ENCODE assay signal across 39 cellular contexts in genomic region chr6:1790684-1791083, GRCh38.
"Had no signal": no experiment of that assay in that cellular context is flagged by ENCODE, and none has a peak within 500 bp of the region (broad histone marks: within the 10 kb centered on the region; RNA-seq: fewer than 3 reads in every experiment).

No MANE protein-coding gene starts in this region.

- H3K27me3 Mint-ChIP-seq: activated naive CD4-positive, alpha-beta T cell treated with anti-CD3 and anti-CD28 coated beads, Interleukin-2, amount 10 ng/mL, durations not matched to agents 7 days and 5 days; activated naive CD4-positive, alpha-beta T cell treated with anti-CD3 and anti-CD28 coated beads, Interleukin-2, amount 50 U/mL, for 24 hours; activated naive CD8-positive, alpha-beta T cell; activated naive CD8-positive, alpha-beta T cell treated with anti-CD3 and anti-CD28 coated beads for 36 hours; activated naive CD8-positive, alpha-beta T cell treated with anti-CD3 and anti-CD28 coated beads, Interleukin-2, amount 10 ng/mL, durations not matched to agents 7 days and 5 days; activated naive CD8-positive, alpha-beta T cell treated with anti-CD3 and anti-CD28 coated beads, Interleukin-2, amount 50 U/mL, for 24 hours; activated T-cell treated with anti-CD3 and anti-CD28 coated beads, Interleukin-2, amount 50 U/mL, for 24 hours; activated T-helper 17 cell treated with anti-CD3 and anti-CD28 coated beads, Interleukin-2, amount 50 U/mL, for 72 hours; central memory CD8-positive, alpha-beta T cell had no signal

- H3K4me3 Mint-ChIP-seq: activated naive CD4-positive, alpha-beta T cell treated with anti-CD3 and anti-CD28 coated beads for 36 hours; activated naive CD4-positive, alpha-beta T cell treated with anti-CD3 and anti-CD28 coated beads, Interleukin-2, amount 10 ng/mL, durations not matched to agents 7 days and 5 days; activated naive CD4-positive, alpha-beta T cell treated with anti-CD3 and anti-CD28 coated beads, Interleukin-2, amount 50 U/mL, for 24 hours; activated naive CD8-positive, alpha-beta T cell; activated naive CD8-positive, alpha-beta T cell treated with anti-CD3 and anti-CD28 coated beads for 36 hours; activated naive CD8-positive, alpha-beta T cell treated with anti-CD3 and anti-CD28 coated beads, Interleukin-2, amount 10 ng/mL, durations not matched to agents 7 days and 5 days; activated naive CD8-positive, alpha-beta T cell treated with anti-CD3 and anti-CD28 coated beads, Interleukin-2, amount 50 U/mL, for 24 hours; activated T-cell treated with anti-CD3 and anti-CD28 coated beads, Interleukin-2, amount 50 U/mL, for 24 hours; activated T-cell treated with anti-CD3 and anti-CD28 coated beads, Interleukin-2, amount 50 U/mL, for 72 hours; activated T-helper 1 cell treated with anti-CD3 and anti-CD28 coated beads, Interleukin-12 subunit alpha, Interleukin-12 subunit beta, Interleukin-2, Interleukin-4 antibody, amounts not matched to agents 30 ng/mL and 10 ng/mL and 1 ng/mL, durations not matched to agents 14 hours and 24 hours and 36 hours; activated T-helper 17 cell treated with anti-CD3 and anti-CD28 coated beads, Interleukin-2, amount 50 U/mL, for 72 hours; brain; central memory CD8-positive, alpha-beta T cell had no signal

- H3K36me3 ChIP-seq: adrenal gland, ascending aorta, brain microvascular endothelial cell, breast epithelium, cardiac muscle cell had no signal

- H3K4me1 ChIP-seq: breast epithelium had no signal

- H3K9me3 Mint-ChIP-seq: activated naive CD4-positive, alpha-beta T cell treated with anti-CD3 and anti-CD28 coated beads for 36 hours; activated naive CD4-positive, alpha-beta T cell treated with anti-CD3 and anti-CD28 coated beads, Interleukin-2, amount 10 ng/mL, durations not matched to agents 7 days and 5 days; activated naive CD4-positive, alpha-beta T cell treated with anti-CD3 and anti-CD28 coated beads, Interleukin-2, amount 50 U/mL, for 24 hours; activated naive CD4-positive, alpha-beta T cell treated with anti-CD3 and anti-CD28 coated beads, Interleukin-2, amount 50 U/mL, for 72 hours; activated naive CD8-positive, alpha-beta T cell treated with anti-CD3 and anti-CD28 coated beads for 36 hours; activated naive CD8-positive, alpha-beta T cell treated with anti-CD3 and anti-CD28 coated beads, Interleukin-2, amount 10 ng/mL, durations not matched to agents 7 days and 5 days; activated naive CD8-positive, alpha-beta T cell treated with anti-CD3 and anti-CD28 coated beads, Interleukin-2, amount 50 U/mL, for 24 hours; activated T-cell treated with anti-CD3 and anti-CD28 coated beads, Interleukin-2, amount 50 U/mL, for 24 hours; activated T-cell treated with anti-CD3 and anti-CD28 coated beads, Interleukin-2, amount 50 U/mL, for 72 hours; activated T-helper 1 cell treated with anti-CD3 and anti-CD28 coated beads, Interleukin-12 subunit alpha, Interleukin-12 subunit beta, Interleukin-2, Interleukin-4 antibody, amounts not matched to agents 30 ng/mL and 10 ng/mL and 1 ng/mL, durations not matched to agents 14 hours and 24 hours and 36 hours; activated T-helper 17 cell treated with anti-CD3 and anti-CD28 coated beads, Interleukin-2, amount 50 U/mL, for 72 hours; activated T-helper 2 cell treated with anti-CD3 and anti-CD28 coated beads, Interferon-gamma antibody, Interleukin-2, Interleukin-4, amounts not matched to agents 10 μg/mL and 5 μg/mL and 100 μg/mL, durations not matched to agents 14 hours and 24 hours and 36 hours; central memory CD8-positive, alpha-beta T cell had no signal

- ATAC-seq: activated naive CD4-positive, alpha-beta T cell treated with anti-CD3 and anti-CD28 coated beads, Interleukin-2, amount 50 U/mL, for 72 hours; activated naive CD8-positive, alpha-beta T cell treated with anti-CD3 and anti-CD28 coated beads, Interleukin-2, amount 50 U/mL, for 24 hours; activated T-cell treated with anti-CD3 and anti-CD28 coated beads, Interleukin-2, amount 50 U/mL, for 72 hours; activated T-helper 17 cell treated with anti-CD3 and anti-CD28 coated beads, Interleukin-2, amount 50 U/mL, for 72 hours; body of pancreas had no signal

- DNase-seq: activated effector memory CD4-positive, alpha-beta T cell treated with anti-CD3 and anti-CD28 coated beads, Interleukin-2, amount 50 U/mL, for 16 hours; activated effector memory CD4-positive, alpha-beta T cell treated with Interleukin-2 at 50 U/mL for 16 hours; activated gamma-delta T cell; activated gamma-delta T cell treated with Interleukin-2 at 50 U/mL for 16 hours; activated naive CD4-positive, alpha-beta T cell; activated naive CD4-positive, alpha-beta T cell treated with anti-CD3 and anti-CD28 coated beads for 36 hours; activated naive CD4-positive, alpha-beta T cell treated with anti-CD3 and anti-CD28 coated beads, Interleukin-2, amount 10 ng/mL, durations not matched to agents 7 days and 5 days; activated naive CD4-positive, alpha-beta T cell treated with anti-CD3 and anti-CD28 coated beads, Interleukin-2, amount 50 U/mL, for 16 hours; activated naive CD4-positive, alpha-beta T cell treated with Interleukin-2 at 50 U/mL for 16 hours; activated naive CD8-positive, alpha-beta T cell treated with anti-CD3 and anti-CD28 coated beads for 36 hours; activated naive CD8-positive, alpha-beta T cell treated with anti-CD3 and anti-CD28 coated beads, Interleukin-2, amount 10 ng/mL, durations not matched to agents 7 days and 5 days; activated naive CD8-positive, alpha-beta T cell treated with anti-CD3 and anti-CD28 coated beads, Interleukin-2, amount 50 U/mL, for 24 hours; activated T-cell treated with anti-CD3 and anti-CD28 coated beads, Interleukin-2, amount 50 U/mL, for 1 hour; activated T-cell treated with anti-CD3 and anti-CD28 coated beads, Interleukin-2, amount 50 U/mL, for 24 hours; activated T-cell treated with anti-CD3 and anti-CD28 coated beads, Interleukin-2, amount 50 U/mL, for 48 hours; activated T-cell treated with anti-CD3 and anti-CD28 coated beads, Interleukin-2, amount 50 U/mL, for 72 hours; adrenal gland; amniotic stem cell; amygdala; anterior cingulate cortex; aorta; body of pancreas; brain microvascular endothelial cell; caudate nucleus; central memory CD4-positive, alpha-beta T cell; cerebellar nuclear complex had no signal

- H3K27me3 ChIP-seq: adrenal gland, ascending aorta, body of pancreas, brain microvascular endothelial cell, breast epithelium, cardiac muscle cell had no signal

- H3K36me3 Mint-ChIP-seq: activated naive CD4-positive, alpha-beta T cell treated with anti-CD3 and anti-CD28 coated beads, Interleukin-2, amount 10 ng/mL, durations not matched to agents 7 days and 5 days; activated naive CD4-positive, alpha-beta T cell treated with anti-CD3 and anti-CD28 coated beads, Interleukin-2, amount 50 U/mL, for 72 hours had no signal

- FAIRE-seq: astrocyte, bronchial epithelial cell had no signal

- H3K4me3 ChIP-seq: adrenal gland, ascending aorta, body of pancreas, breast epithelium, cardiac muscle cell had no signal

- H3K27ac ChIP-seq: adrenal gland, ascending aorta, body of pancreas, brain microvascular endothelial cell, breast epithelium, cardiac muscle cell had no signal

- H3K4me1 Mint-ChIP-seq: activated naive CD4-positive, alpha-beta T cell treated with anti-CD3 and anti-CD28 coated beads, Interleukin-2, amount 10 ng/mL, durations not matched to agents 7 days and 5 days; activated naive CD4-positive, alpha-beta T cell treated with anti-CD3 and anti-CD28 coated beads, Interleukin-2, amount 50 U/mL, for 24 hours; activated naive CD8-positive, alpha-beta T cell treated with anti-CD3 and anti-CD28 coated beads for 36 hours; activated naive CD8-positive, alpha-beta T cell treated with anti-CD3 and anti-CD28 coated beads, Interleukin-2, amount 10 ng/mL, durations not matched to agents 7 days and 5 days had no signal

- H3K9me3 ChIP-seq: adrenal gland, ascending aorta, body of pancreas, breast epithelium had no signal
